11 cellular contexts compared by ENCODE assay signal in the genomic region with DNA sequence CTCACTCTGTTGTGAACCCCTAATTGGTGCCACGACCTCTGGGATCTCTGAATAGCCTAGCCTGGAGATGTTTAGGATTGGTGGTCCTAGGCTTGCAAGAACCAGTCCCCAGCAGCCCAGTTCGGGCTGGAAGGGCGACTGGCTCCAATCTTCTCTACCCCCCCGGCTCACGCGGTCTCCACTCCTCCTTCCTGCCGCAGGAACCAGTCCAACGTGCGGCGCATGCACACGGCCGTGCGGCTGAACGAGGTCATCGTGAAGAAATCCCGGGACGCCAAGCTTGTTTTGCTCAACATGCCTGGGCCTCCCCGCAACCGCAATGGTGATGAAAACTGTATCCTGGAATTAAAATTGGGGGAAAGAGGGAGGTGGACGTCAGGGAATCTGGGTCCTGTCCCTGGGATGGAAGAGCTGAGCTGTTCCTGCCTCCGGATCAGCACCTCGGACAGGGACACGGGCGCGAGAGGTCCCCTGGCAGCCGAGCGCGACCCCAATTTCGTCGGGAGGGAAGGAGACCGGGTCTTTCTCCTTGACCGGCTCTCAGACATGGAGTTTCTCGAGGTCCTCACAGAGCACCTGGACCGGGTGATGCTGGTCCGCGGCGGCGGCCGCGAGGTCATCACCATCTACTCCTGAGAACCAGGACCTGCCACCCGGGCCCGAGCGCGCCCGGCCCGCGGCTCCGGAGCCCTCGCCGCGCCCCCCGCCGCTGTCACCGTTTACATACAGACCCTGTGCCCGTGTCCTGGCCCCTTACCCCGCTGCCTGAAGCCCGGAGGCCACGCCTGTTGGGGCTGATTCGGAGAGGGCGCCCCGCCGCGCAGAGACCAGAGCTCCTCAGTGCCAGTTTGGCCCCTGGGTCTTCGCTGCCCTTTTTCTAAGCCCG. TPM values are rescaled to one million over a fixed set of nuclear protein-coding genes. Genes with fewer than 3 reads are reported as not detected.
DNase-seq lines count a peak whose midpoint lies in the region; ATAC-seq and TF ChIP-seq lines count a peak whose summit lies in the region.
"Had no signal": no experiment of that assay in that cellular context is flagged by ENCODE, and none has a peak within 500 bp of the region (broad histone marks: within the 10 kb centered on the region; RNA-seq: fewer than 3 reads in every experiment).

No MANE protein-coding gene starts in this region.

- H3K27ac ChIP-seq in HUES6 (ENCODE audit: low read depth, low read length) (no peak overlapping the region), liver (ENCODE audit: low read depth in 1 of 2, low read length in 2 of 2) (no peak overlapping the region)

- ATAC-seq in GM18498 (IDR thresholded peaks at IDR 0.05; ENCODE audit: unreplicated experiment) = no peak
- no peak for ATAC-seq in GM21367 (IDR thresholded peaks at IDR 0.05; ENCODE audit: unreplicated experiment)

- H3K9me3 ChIP-seq in HUES6 (ENCODE audit: control insufficient read depth, insufficient read depth, low read depth, low read length) (no peaks in the 10 kb centered on the region), liver (ENCODE audit: control insufficient read depth in 4 of 4, low read length in 3 of 4) (no peaks in the 10 kb centered on the region)

- no peak for TF ChIP-seq RAD21 in liver (IDR thresholded peaks at IDR 0.05)

- H3K9ac ChIP-seq in HUES6 (ENCODE audit: low read length) (no peak overlapping the region), liver (ENCODE audit: low read depth in 1 of 2, low read length in 2 of 2) (no peak overlapping the region)

- intact Hi-C loops in dendritic cell treated with granulocyte-macrophage colony-stimulating factor and Interleukin-4, amounts not matched to agents 40 ng/mL and 50 ng/mL, for 4 days (cut with micrococcal nuclease) = loop anchor here (2.0 kb wide), 1 partner anchor 32 kb away; no protein-coding TSS in a partner anchor

- WGBS in liver = 22% methylated on average over 65 of the region's 65 CpGs

- peak overlapping the region; percentile 77 for H3K4me3 Mint-ChIP-seq in dendritic cell treated with granulocyte-macrophage colony-stimulating factor and Interleukin-4, amounts not matched to agents 40 ng/mL and 50 ng/mL, for 4 days

- no peaks in the 10 kb centered on the region for H3K9me3 Mint-ChIP-seq in dendritic cell treated with granulocyte-macrophage colony-stimulating factor and Interleukin-4, amounts not matched to agents 40 ng/mL and 50 ng/mL, for 4 days

- H3K4me1 Mint-ChIP-seq in dendritic cell treated with granulocyte-macrophage colony-stimulating factor and Interleukin-4, amounts not matched to agents 40 ng/mL and 50 ng/mL, for 4 days (ENCODE audit: low read depth) = peaks cover 54% of the 10 kb centered on the region

- H3K27me3 ChIP-seq in HUES6 (ENCODE audit: control insufficient read depth, insufficient read depth, low read length) = peaks cover 79% of the 10 kb centered on the region
- H3K27me3 ChIP-seq in liver (ENCODE audit: control insufficient read depth in 4 of 4, insufficient read depth in 4 of 4, low read length in 3 of 4) = no peaks in the 10 kb centered on the region

- H3K36me3 ChIP-seq in HUES6 (ENCODE audit: control insufficient read depth, insufficient read depth, low read length) (peaks cover 16% of the 10 kb centered on the region), liver (ENCODE audit: control insufficient read depth in 4 of 4, insufficient read depth in 3 of 4, low read depth in 1 of 4, low read length in 3 of 4) (peaks cover 3 to 15% (median 10%) of the 10 kb centered on the region in 4 donors)

- H3K4me1 ChIP-seq in HUES6 (ENCODE audit: control insufficient read depth, insufficient read depth, low read length) = peaks cover 10% of the 10 kb centered on the region
- peaks cover 8 to 21% (median 10%) of the 10 kb centered on the region in 4 donors for H3K4me1 ChIP-seq in liver (ENCODE audit: control insufficient read depth in 4 of 4, insufficient read depth in 4 of 4, low read length in 3 of 4)

- H3K36me3 Mint-ChIP-seq in dendritic cell treated with granulocyte-macrophage colony-stimulating factor and Interleukin-4, amounts not matched to agents 40 ng/mL and 50 ng/mL, for 4 days (ENCODE audit: low read depth) = peaks cover 14% of the 10 kb centered on the region

- H3K27ac Mint-ChIP-seq in dendritic cell treated with granulocyte-macrophage colony-stimulating factor and Interleukin-4, amounts not matched to agents 40 ng/mL and 50 ng/mL, for 4 days = no peak overlapping the region
- H3K27ac Mint-ChIP-seq: immature natural killer cell had no signal

- H3K4me3 ChIP-seq in HUES6 (ENCODE audit: low read depth, low read length) (peak overlapping the region; percentile 45), liver (ENCODE audit: low read depth in 1 of 3, low read length in 3 of 3) (no peak overlapping the region)

- DNase-seq in AG08396 (ENCODE audit: low spot score) (peak; percentile 73), DMS153 (lab: John Stamatoyannopoulos, UW) (no peak), NCI-H69 (lab: John Stamatoyannopoulos, UW) (no peak)
- DNase-seq: DMS 273 treated with DMSO at 0.1 percent for 48 hours, immature natural killer cell, NCI-H187 had no signal

- no peak for TF ChIP-seq CTCF in liver (IDR thresholded peaks at IDR 0.05; ENCODE audit: low read depth, low read length, missing input control)

- peaks cover 51% of the 10 kb centered on the region for H3K27me3 Mint-ChIP-seq in dendritic cell treated with granulocyte-macrophage colony-stimulating factor and Interleukin-4, amounts not matched to agents 40 ng/mL and 50 ng/mL, for 4 days

TF ChIP-seq in liver, 16 proteins besides CTCF, POLR2A, EP300 and RAD21:
- no peak for TF ChIP-seq TAF1 (conservative IDR thresholded peaks at IDR 0.05)
- TF ChIP-seq, protein P1, sequence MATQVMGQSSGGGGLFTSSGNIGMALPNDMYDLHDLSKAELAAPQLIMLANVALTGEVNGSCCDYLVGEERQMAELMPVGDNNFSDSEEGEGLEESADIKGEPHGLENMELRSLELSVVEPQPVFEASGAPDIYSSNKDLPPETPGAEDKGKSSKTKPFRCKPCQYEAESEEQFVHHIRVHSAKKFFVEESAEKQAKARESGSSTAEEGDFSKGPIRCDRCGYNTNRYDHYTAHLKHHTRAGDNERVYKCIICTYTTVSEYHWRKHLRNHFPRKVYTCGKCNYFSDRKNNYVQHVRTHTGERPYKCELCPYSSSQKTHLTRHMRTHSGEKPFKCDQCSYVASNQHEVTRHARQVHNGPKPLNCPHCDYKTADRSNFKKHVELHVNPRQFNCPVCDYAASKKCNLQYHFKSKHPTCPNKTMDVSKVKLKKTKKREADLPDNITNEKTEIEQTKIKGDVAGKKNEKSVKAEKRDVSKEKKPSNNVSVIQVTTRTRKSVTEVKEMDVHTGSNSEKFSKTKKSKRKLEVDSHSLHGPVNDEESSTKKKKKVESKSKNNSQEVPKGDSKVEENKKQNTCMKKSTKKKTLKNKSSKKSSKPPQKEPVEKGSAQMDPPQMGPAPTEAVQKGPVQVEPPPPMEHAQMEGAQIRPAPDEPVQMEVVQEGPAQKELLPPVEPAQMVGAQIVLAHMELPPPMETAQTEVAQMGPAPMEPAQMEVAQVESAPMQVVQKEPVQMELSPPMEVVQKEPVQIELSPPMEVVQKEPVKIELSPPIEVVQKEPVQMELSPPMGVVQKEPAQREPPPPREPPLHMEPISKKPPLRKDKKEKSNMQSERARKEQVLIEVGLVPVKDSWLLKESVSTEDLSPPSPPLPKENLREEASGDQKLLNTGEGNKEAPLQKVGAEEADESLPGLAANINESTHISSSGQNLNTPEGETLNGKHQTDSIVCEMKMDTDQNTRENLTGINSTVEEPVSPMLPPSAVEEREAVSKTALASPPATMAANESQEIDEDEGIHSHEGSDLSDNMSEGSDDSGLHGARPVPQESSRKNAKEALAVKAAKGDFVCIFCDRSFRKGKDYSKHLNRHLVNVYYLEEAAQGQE (IDR thresholded peaks at IDR 0.05) = peak; percentile 97
TF ChIP-seq in liver: peak in this region for 1.

RNA-seq across cellular contexts. Expression of a gene that starts 28.2 kb away (rescaled TPM):
- total RNA-seq in liver = under 1 TPM in 1 of 2 donors, not detected in 1; 0.33 TPM
- polyA plus RNA-seq in liver = 1 to 10 TPM in 1 of 2 donors, not detected in 1; 1.5 TPM

RNA-seq across cellular contexts. Expression of a gene that starts 32.5 kb away (rescaled TPM):
- total RNA-seq in liver = 10 to 100 TPM; 10.3 to 10.4 TPM
- 1 to 10 TPM; 3.2 to 7.0 TPM for polyA plus RNA-seq in liver

RNA-seq across cellular contexts. Expression of a gene that starts 48.5 kb away (rescaled TPM):
- 1 to 10 TPM in 1 of 2 donors, under 1 TPM in 1; 0.84 to 5.4 TPM for total RNA-seq in liver
- 1 to 10 TPM in 1 of 2 donors, under 1 TPM in 1; 0.29 to 1.6 TPM for polyA plus RNA-seq in liver
